Comparison of ENCODE assay signal across 8 cellular contexts in genomic region chr12:47808049-47808448, GRCh38. TPM values are rescaled to one million over a fixed set of nuclear protein-coding genes. Genes with fewer than 3 reads are reported as not detected.
DNase-seq lines count a peak whose midpoint lies in the region; ATAC-seq and TF ChIP-seq lines count a peak whose summit lies in the region.

No MANE protein-coding gene starts in this region.

- 4 to 8% (median 6%) methylated on average over 9 of the region's 9 CpGs for WGBS in psoas muscle, 3 donors
- 6% methylated on average over 9 of the region's 9 CpGs for WGBS in aorta, 2 donors
- WGBS in lower leg skin, 2 donors = 32 to 35% methylated on average over 8 to 9 of the region's 9 CpGs

- peak overlapping the region; percentile 71 for H3K27ac ChIP-seq in HL-60 (replicated peaks)
- peak overlapping the region; percentile 97 for H3K27ac ChIP-seq in psoas muscle
- peak overlapping the region; percentile 24 to 41 for H3K27ac ChIP-seq in aorta (ENCODE audit: low read depth in 1 of 2, low read length in 2 of 2)

- DNase-seq in HL-60 (ENCODE audit: low read depth in 1 of 2, low spot score in 1 of 2) (peak in 1 of 2 experiments; percentile 74), psoas muscle (peak; percentile 69 to 75), aorta (peak; percentile 83 to 87), lower leg skin (ENCODE audit: low spot score in 2 of 2) (no peak), NCI-H128 (lab: John Stamatoyannopoulos, UW; ENCODE audit: unreplicated experiment) (no peak)
- peak; percentile 73 for DNase-seq in activated CD4-positive, alpha-beta T cell treated with anti-CD3 and anti-CD28 coated beads, Interleukin-2, amount 50 U/mL, for 1 hour
- peak; percentile 55 for DNase-seq in effector CD8-positive, alpha-beta T cell (lab: John Stamatoyannopoulos, UW)

- H3K9me3 ChIP-seq in psoas muscle (no peaks in the 10 kb centered on the region), aorta (ENCODE audit: control insufficient read depth, low read length) (no peaks in the 10 kb centered on the region)

- H3K36me3 ChIP-seq in psoas muscle (ENCODE audit: insufficient read depth in 1 of 2, low read depth in 1 of 2) (no peaks in the 10 kb centered on the region), aorta (ENCODE audit: control insufficient read depth in 1 of 2, insufficient read depth in 2 of 2, low read length in 1 of 2) (no peaks in the 10 kb centered on the region)

- peaks cover 96% of the 10 kb centered on the region for H3K4me1 ChIP-seq in psoas muscle
- peaks cover 7 to 15% of the 10 kb centered on the region in 2 donors for H3K4me1 ChIP-seq in aorta (ENCODE audit: control insufficient read depth in 1 of 2, insufficient read depth in 2 of 2, low read length in 2 of 2)

- TF ChIP-seq CTCF in HL-60 (IDR thresholded peaks at IDR 0.05; ENCODE audit: insufficient read depth, low read length) (no peak), psoas muscle (IDR thresholded peaks at IDR 0.05) (no peak), lower leg skin (IDR thresholded peaks at IDR 0.05) (no peak)

- no peaks in the 10 kb centered on the region for H3K27me3 ChIP-seq in HL-60 (ENCODE audit: insufficient read depth, poor library complexity, severe bottlenecking)
- no peaks in the 10 kb centered on the region for H3K27me3 ChIP-seq in psoas muscle (ENCODE audit: insufficient read depth in 3 of 3, low read length in 2 of 3)
- no peaks in the 10 kb centered on the region for H3K27me3 ChIP-seq in aorta (ENCODE audit: control insufficient read depth in 1 of 2, insufficient read depth in 2 of 2, low read length in 1 of 2)

- ATAC-seq in GM18907 (IDR thresholded peaks at IDR 0.05; ENCODE audit: unreplicated experiment) (peak; percentile 43), psoas muscle (peak; percentile 70 to 84 (median 78)), aorta (ENCODE audit: low FRiP score) (no peak)

- TF ChIP-seq POLR2A in lower leg skin (IDR thresholded peaks at IDR 0.05) = no peak

- H3K4me3 ChIP-seq in HL-60 (replicated peaks; ENCODE audit: insufficient read depth, low read length) (no peak overlapping the region), psoas muscle (peak overlapping the region; percentile 36), aorta (ENCODE audit: low read length in 2 of 2) (no peak overlapping the region), lower leg skin (ENCODE audit: low read depth, poor library complexity, severe bottlenecking) (no peak overlapping the region)

- intact Hi-C loops in psoas muscle (cut with DNase I) = no loop called here
- intact Hi-C loops in aorta (cut with DNase I) = no loop called here
- intact Hi-C loops in lower leg skin (cut with DNase I; ENCODE audit: low total_unique reads) = no loop called here

RNA-seq across cellular contexts. Expression of gene HDAC7, which starts 11.7 kb away (rescaled TPM):
- total RNA-seq in psoas muscle (10 to 100 TPM; 21.4 to 27.8 (median 23.5) TPM), aorta (100 to 1,000 TPM; 144 to 192 TPM), lower leg skin (100 to 1,000 TPM in 1 of 4 donors, 10 to 100 TPM in 3; 56.3 to 114 (median 63.5) TPM)
- polyA plus RNA-seq in psoas muscle (10 to 100 TPM; 11.0 to 25.2 (median 13.6) TPM), aorta (10 to 100 TPM; 17.0 to 93.4 TPM)

RNA-seq across cellular contexts. Expression of gene SLC48A1, which starts 35.0 kb away (rescaled TPM):
- total RNA-seq in psoas muscle (10 to 100 TPM; 21.8 to 28.7 (median 27.3) TPM), aorta (10 to 100 TPM; 35.7 to 51.3 TPM), lower leg skin (10 to 100 TPM; 28.2 to 51.7 (median 48.6) TPM)
- polyA plus RNA-seq in psoas muscle (10 to 100 TPM; 12.7 to 23.5 (median 19.6) TPM), aorta (10 to 100 TPM; 19.7 to 33.6 TPM)

RNA-seq across cellular contexts. Expression of gene RAPGEF3, which starts 49.4 kb away (rescaled TPM):
- 10 to 100 TPM in 2 of 4 donors, 1 to 10 TPM in 2; 5.1 to 28.8 (median 11.7) TPM for total RNA-seq in psoas muscle
- polyA plus RNA-seq in psoas muscle = 10 to 100 TPM; 11.7 to 29.9 (median 15.0) TPM
- total RNA-seq in aorta = 100 to 1,000 TPM in 1 of 2 donors, 10 to 100 TPM in 1; 39.2 to 139 TPM
- 100 to 1,000 TPM in 1 of 2 donors, 1 to 10 TPM in 1; 3.1 to 149 TPM for polyA plus RNA-seq in aorta
- 10 to 100 TPM; 13.4 to 27.8 (median 18.9) TPM for total RNA-seq in lower leg skin

Comparison
In these comparisons a context has a peak if more than half of its experiments do, and no peak if none do; other contexts are left out.
1. DNase-seq: peak in activated CD4-positive, alpha-beta T cell treated with anti-CD3 and anti-CD28 coated beads, Interleukin-2, amount 50 U/mL, for 1 hour (single experiment), effector CD8-positive, alpha-beta T cell (single experiment), psoas muscle (2 of 2) and aorta (2 of 2); none in lower leg skin (0 of 2) and NCI-H128 (single experiment).
2. H3K27ac ChIP-seq: peak in every context shown above with its lines; median percentile 97 in psoas muscle; 71 in HL-60; 32 in aorta.